ENCODE assay signal across 13 cellular contexts in the genomic region with DNA sequence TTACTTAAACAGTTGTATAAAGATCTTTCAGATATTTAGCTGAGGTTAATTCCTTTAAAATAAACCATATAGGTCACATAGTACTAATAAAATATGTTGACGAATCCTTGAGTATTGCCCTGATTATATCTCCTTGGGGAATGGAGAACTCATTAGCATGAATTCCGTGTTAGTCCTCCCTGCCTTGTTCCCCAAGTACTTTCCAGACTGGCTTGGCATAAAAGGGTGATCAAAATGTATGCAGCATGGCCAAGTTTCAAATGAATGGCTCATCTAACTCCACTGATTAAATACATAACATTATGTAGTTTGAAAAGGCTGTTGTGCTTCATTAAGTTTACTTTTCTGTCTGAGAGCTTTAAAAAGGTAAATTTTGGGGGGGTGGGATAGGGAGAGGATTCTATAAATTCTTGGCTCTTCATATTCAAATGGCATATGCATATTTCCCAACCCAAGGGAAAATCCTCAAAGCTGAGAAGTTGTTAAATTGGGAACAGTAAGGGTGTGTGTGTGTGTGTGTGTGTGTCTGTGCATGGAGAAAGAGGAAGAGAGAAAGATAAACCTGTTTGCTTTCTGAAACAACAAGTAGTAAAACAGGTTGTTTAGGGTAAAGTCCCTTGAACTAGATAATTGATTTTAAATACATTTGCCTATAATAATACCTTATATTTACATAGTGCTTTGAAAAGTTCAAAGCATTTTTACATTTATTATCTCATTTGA. TPM values are rescaled to one million over a fixed set of nuclear protein-coding genes. Genes with fewer than 3 reads are reported as not detected.
DNase-seq lines count a peak whose midpoint lies in the region; ATAC-seq, FAIRE-seq and TF ChIP-seq lines count a peak whose summit lies in the region.
"Had no signal": no experiment of that assay in that cellular context is flagged by ENCODE, and none has a peak within 500 bp of the region (broad histone marks: within the 10 kb centered on the region; RNA-seq: fewer than 3 reads in every experiment).

No MANE protein-coding gene starts in this region.

- H3K36me3 ChIP-seq in colonic mucosa = no peaks in the 10 kb centered on the region
- H3K36me3 ChIP-seq in osteoblast (ENCODE audit: insufficient read depth, low read length) = no peaks in the 10 kb centered on the region
- H3K36me3 ChIP-seq: sigmoid colon had no signal

- FAIRE-seq in GM12891 (lab: Jason Lieb, UNC) = peak; percentile 56
- FAIRE-seq: colon had no signal

- H3K9ac ChIP-seq in colonic mucosa (ENCODE audit: low read depth in 2 of 2, low read length in 2 of 2) = peak overlapping the region in 1 of 2 donors; percentile 57

- H3K4me1 ChIP-seq in colonic mucosa = no peaks in the 10 kb centered on the region
- peaks cover 12% of the 10 kb centered on the region for H3K4me1 ChIP-seq in osteoblast (ENCODE audit: insufficient read depth, low read length)

- no peak for TF ChIP-seq CTCF in colonic mucosa (IDR thresholded peaks at IDR 0.05)
- no peak for TF ChIP-seq CTCF in osteoblast (IDR thresholded peaks at IDR 0.05; ENCODE audit: extremely low read depth, low read depth, low read length)

- peaks cover under 1% of the 10 kb centered on the region for H3K79me2 ChIP-seq in osteoblast (ENCODE audit: insufficient read depth, low read length)

- H3K4me3 ChIP-seq in colonic mucosa (no peak overlapping the region), osteoblast (ENCODE audit: insufficient read depth, low read length) (no peak overlapping the region)
- H3K4me3 ChIP-seq: sigmoid colon had no signal

- H3K4me2 ChIP-seq in osteoblast (ENCODE audit: insufficient read depth, low read length) = no peak overlapping the region

- no peaks in the 10 kb centered on the region for H4K20me1 ChIP-seq in osteoblast (ENCODE audit: insufficient read depth, low read length)

- intact Hi-C loops in colonic mucosa (cut with DNase I) = no loop called here

- no peak for TF ChIP-seq POLR2A in GM12891 (IDR thresholded peaks at IDR 0.05; ENCODE audit: low read depth, low read length)
- no peak for TF ChIP-seq POLR2A in GM18505 (IDR thresholded peaks at IDR 0.05; ENCODE audit: borderline replicate concordance, extremely low read depth, insufficient read depth, insufficient read length)

- peak overlapping the region; percentile 19 for H2AFZ ChIP-seq in osteoblast (ENCODE audit: low read length)

- ATAC-seq in GM18505 (IDR thresholded peaks at IDR 0.05; ENCODE audit: unreplicated experiment) (no peak), GM19455 (IDR thresholded peaks at IDR 0.05; ENCODE audit: unreplicated experiment) (no peak), HG02642 (IDR thresholded peaks at IDR 0.05; ENCODE audit: poor library complexity, unreplicated experiment) (no peak)
- ATAC-seq: CD8-positive, alpha-beta T cell had no signal

- no peak for DNase-seq in GM12891 (ENCODE audit: insufficient read length, low spot score)
- peak; percentile 21 for DNase-seq in MV-4-11 (lab: John Stamatoyannopoulos, UW)
- DNase-seq in colonic mucosa = peak; percentile 61
- no peak for DNase-seq in osteoblast (ENCODE audit: insufficient read length, low spot score, missing footprints)
- no peak for DNase-seq in NCI-H774 (lab: John Stamatoyannopoulos, UW)
- DNase-seq: CD8-positive, alpha-beta T cell; naive B cell; sigmoid colon; T1000 had no signal

- H3K27ac ChIP-seq in colonic mucosa = peak overlapping the region; percentile 74
- no peak overlapping the region for H3K27ac ChIP-seq in osteoblast (ENCODE audit: low read depth, low read length)
- H3K27ac ChIP-seq: sigmoid colon had no signal

- H3K9me3 ChIP-seq in colonic mucosa (no peaks in the 10 kb centered on the region), osteoblast (ENCODE audit: low read depth, low read length) (no peaks in the 10 kb centered on the region)
- H3K9me3 ChIP-seq: sigmoid colon had no signal

- H3K27me3 ChIP-seq in colonic mucosa (no peaks in the 10 kb centered on the region), osteoblast (ENCODE audit: insufficient read depth, low read length) (no peaks in the 10 kb centered on the region)
- H3K27me3 ChIP-seq: sigmoid colon had no signal

TF ChIP-seq in GM12891, 5 proteins besides CTCF, POLR2A, EP300 and RAD21:
- peak; percentile 87 for TF ChIP-seq SPI1 (IDR thresholded peaks at IDR 0.05; ENCODE audit: low read depth, low read length)
- TF ChIP-seq TAF1 (IDR thresholded peaks at IDR 0.05; ENCODE audit: low read depth, low read length) = no peak
- no peak for TF ChIP-seq PAX5 (IDR thresholded peaks at IDR 0.05; ENCODE audit: insufficient read depth, low read length, severe bottlenecking)
TF ChIP-seq in GM12891: peak in this region for 1.

RNA-seq across cellular contexts. Expression of a gene that starts 4.8 kb away (rescaled TPM):
- 18.9 TPM for polyA plus RNA-seq in GM12891 (2012; ENCODE audit: low read depth, missing spikeins)
- 100 to 1,000 TPM; 127 to 131 TPM for total RNA-seq in colonic mucosa
- 439 and 1,018 TPM in 2 replicates for total RNA-seq in osteoblast

Comparison
In these comparisons a context has a peak if more than half of its experiments do, and no peak if none do; other contexts are left out.
1. DNase-seq: peak in MV-4-11 (single experiment) and colonic mucosa (single experiment); none in GM12891 (single experiment), osteoblast (single experiment) and NCI-H774 (single experiment).